Comparison of ENCODE assay signal across 26 cellular contexts in genomic region chr20:591941-592340, GRCh38. TPM values are rescaled to one million over a fixed set of nuclear protein-coding genes. Genes with fewer than 3 reads are reported as not detected.
"Had no signal": no experiment of that assay in that cellular context is flagged by ENCODE, and none has a peak within 500 bp of the region (broad histone marks: within the 10 kb centered on the region; RNA-seq: fewer than 3 reads in every experiment).

No MANE protein-coding gene starts in this region.

- H3K27ac ChIP-seq: epithelial cell of prostate, gastroesophageal sphincter, heart left ventricle, hepatocyte, ovary, right lobe of liver, stomach, thyroid gland had no signal

- H3K4me3 Mint-ChIP-seq: endodermal cell; naive thymus-derived CD4-positive, alpha-beta T cell; nephron had no signal

- H3K27me3 ChIP-seq: heart left ventricle, hepatocyte, ovary, right lobe of liver, thyroid gland had no signal

- H3K9me3 Mint-ChIP-seq: endodermal cell, nephron had no signal

- H3K4me1 Mint-ChIP-seq: endodermal cell; naive thymus-derived CD4-positive, alpha-beta T cell had no signal

- H3K36me3 Mint-ChIP-seq: naive thymus-derived CD4-positive, alpha-beta T cell had no signal

- DNase-seq: effector CD8-positive, alpha-beta T cell; endodermal cell; foreskin fibroblast; kidney; mesenchymal stem cell; midbrain; naive thymus-derived CD4-positive, alpha-beta T cell; occipital lobe; ovary; stimulated activated CD4-positive, alpha-beta T cell treated with anti-CD3 and anti-CD28 coated beads, Interleukin-12 subunit alpha, Interleukin-12 subunit beta, amount 100 ng/mL, for 4 hours; stimulated activated CD4-positive, alpha-beta T cell treated with anti-CD3 and anti-CD28 coated beads, Interleukin-4, amount 100 ng/mL, for 1 hour; stimulated activated CD8-positive, alpha-beta memory T cell treated with anti-CD3 and anti-CD28 coated beads, Interleukin-4, amount 100 ng/mL, for 48 hours; stimulated activated naive CD4-positive, alpha-beta T cell treated with Interleukin-2 at 50 U/mL for 16 hours; stomach; thyroid gland; trophoblast cell had no signal

- ATAC-seq: esophagus mucosa; gastroesophageal sphincter; heart left ventricle; left lobe of liver; naive thymus-derived CD4-positive, alpha-beta T cell; right lobe of liver had no signal

- H3K27ac Mint-ChIP-seq: endodermal cell; naive thymus-derived CD4-positive, alpha-beta T cell; nephron had no signal

- H3K4me1 ChIP-seq: gastroesophageal sphincter, right lobe of liver, stomach, thyroid gland had no signal

RNA-seq across cellular contexts. Expression of gene TCF15, which starts 18.2 kb away (rescaled TPM):
- total RNA-seq: esophagus mucosa; hepatocyte; left lobe of liver; liver; naive thymus-derived CD4-positive, alpha-beta T cell; smooth muscle cell had no signal
- polyA plus RNA-seq: hepatocyte; liver; naive thymus-derived CD4-positive, alpha-beta T cell; smooth muscle cell had no signal
